In the genomic region with DNA sequence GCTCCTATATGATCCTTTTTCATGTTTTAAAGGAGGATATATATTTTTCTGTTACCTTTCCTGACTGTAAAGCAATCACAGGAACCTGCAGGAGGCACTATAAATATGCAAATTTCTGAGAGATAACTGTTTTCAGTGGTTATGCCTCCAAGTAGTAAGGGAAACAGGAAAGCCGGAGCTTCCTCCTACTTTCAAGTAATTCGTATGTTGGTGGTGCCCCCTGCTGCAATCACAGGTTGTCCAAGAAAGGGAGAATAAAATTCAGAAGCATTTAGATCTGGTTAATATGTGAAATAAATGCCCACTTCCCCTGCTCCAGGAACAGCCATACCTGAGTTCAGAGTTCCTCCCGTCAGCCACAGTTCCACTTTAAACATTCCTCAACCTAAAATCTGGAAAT, we compare ENCODE assay signal across 11 cellular contexts. TPM values are rescaled to one million over a fixed set of nuclear protein-coding genes. Genes with fewer than 3 reads are reported as not detected.
A peak's percentile ranks its signal among the peaks of the same experiment; 100 is the strongest.
DNase-seq lines count a peak whose midpoint lies in the region; ATAC-seq, FAIRE-seq and TF ChIP-seq lines count a peak whose summit lies in the region.
"Had no signal": no experiment of that assay in that cellular context is flagged by ENCODE, and none has a peak within 500 bp of the region (broad histone marks: within the 10 kb centered on the region; RNA-seq: fewer than 3 reads in every experiment).

No MANE protein-coding gene starts in this region.

- ATAC-seq in left lung: no peak

- no peak for FAIRE-seq in RCC 7860 (lab: Jason Lieb, UNC)

- no peaks in the 10 kb centered on the region for H3K4me1 ChIP-seq in adrenal gland (replicated peaks in 1 of 2)
- peaks cover 0 to 5% of the 10 kb centered on the region in 2 donors for H3K4me1 ChIP-seq in left lung

- no peaks in the 10 kb centered on the region for H3K36me3 Mint-ChIP-seq in osteocyte (ENCODE audit: unreplicated experiment)
- H3K36me3 Mint-ChIP-seq: activated naive CD8-positive, alpha-beta T cell treated with anti-CD3 and anti-CD28 coated beads, Interleukin-2, amount 10 ng/mL, durations not matched to agents 7 days and 5 days; IgD-negative memory B cell had no signal

- H3K36me3 ChIP-seq in adrenal gland (replicated peaks in 1 of 2) (no peaks in the 10 kb centered on the region), left lung (no peaks in the 10 kb centered on the region)

- peaks cover 40% of the 10 kb centered on the region for H3K27me3 ChIP-seq in adrenal gland
- peaks cover 51 to 76% of the 10 kb centered on the region in 2 donors for H3K27me3 ChIP-seq in left lung

- no peak for TF ChIP-seq POLR2A in adrenal gland (IDR thresholded peaks at IDR 0.05)

- H3K27ac Mint-ChIP-seq in osteocyte (ENCODE audit: unreplicated experiment): no peak overlapping the region
- H3K27ac Mint-ChIP-seq: activated naive CD8-positive, alpha-beta T cell treated with anti-CD3 and anti-CD28 coated beads, Interleukin-2, amount 10 ng/mL, durations not matched to agents 7 days and 5 days; IgD-negative memory B cell had no signal

- TF ChIP-seq CTCF in LNCaP clone FGC (IDR thresholded peaks at IDR 0.05; ENCODE audit: control insufficient read depth, extremely low read depth, insufficient read depth) (peak; percentile 36; the same call in 1 of the 2 replicates), adrenal gland (IDR thresholded peaks at IDR 0.05) (peak in 5 of 6 experiments; percentile 21 to 35 (median 28)), osteocyte (IDR thresholded peaks at IDR 0.05) (peak; percentile 53), left lung (IDR thresholded peaks at IDR 0.05) (no peak)

- H3K4me3 ChIP-seq in LNCaP clone FGC (ENCODE audit: low read depth, low read length) (no peak overlapping the region), adrenal gland (no peak overlapping the region), left lung (no peak overlapping the region)

- WGBS in adrenal gland, 4 donors: 12 to 24% (median 18%) methylated on average over 3 of the region's 3 CpGs

- H3K4me1 Mint-ChIP-seq in osteocyte (ENCODE audit: unreplicated experiment): no peaks in the 10 kb centered on the region

- peak; percentile 31 for DNase-seq in NCI-H82 (lab: John Stamatoyannopoulos, UW)
- DNase-seq in NCI-H82 treated with DMSO at 0.1 percent for 48 hours (lab: John Stamatoyannopoulos, UW; ENCODE audit: unreplicated experiment): no peak
- DNase-seq in LNCaP clone FGC (ENCODE audit: low read depth): no peak
- peak in 5 of 7 donors; percentile 22 to 58 (median 34) for DNase-seq in adrenal gland
- DNase-seq in osteocyte (ENCODE audit: extremely low spot score, unreplicated experiment): no peak
- no peak for DNase-seq in GM19238 (ENCODE audit: insufficient read length, low spot score)
- no peak for DNase-seq in RCC 7860 (ENCODE audit: low spot score)
- DNase-seq in left lung: no peak
- DNase-seq: activated naive CD8-positive, alpha-beta T cell treated with anti-CD3 and anti-CD28 coated beads, Interleukin-2, amount 10 ng/mL, durations not matched to agents 7 days and 5 days; midbrain had no signal

- peaks cover 65% of the 10 kb centered on the region for H3K27me3 Mint-ChIP-seq in osteocyte (ENCODE audit: unreplicated experiment)
- H3K27me3 Mint-ChIP-seq: IgD-negative memory B cell had no signal

- H3K9me3 ChIP-seq in adrenal gland (replicated peaks in 1 of 3) (no peaks in the 10 kb centered on the region), left lung (no peaks in the 10 kb centered on the region)

- no peaks in the 10 kb centered on the region for H3K9me3 Mint-ChIP-seq in osteocyte (ENCODE audit: unreplicated experiment)
- H3K9me3 Mint-ChIP-seq: activated naive CD8-positive, alpha-beta T cell treated with anti-CD3 and anti-CD28 coated beads, Interleukin-2, amount 10 ng/mL, durations not matched to agents 7 days and 5 days; IgD-negative memory B cell had no signal

- no peak overlapping the region for H3K4me3 Mint-ChIP-seq in osteocyte (ENCODE audit: unreplicated experiment)
- H3K4me3 Mint-ChIP-seq: activated naive CD8-positive, alpha-beta T cell treated with anti-CD3 and anti-CD28 coated beads, Interleukin-2, amount 10 ng/mL, durations not matched to agents 7 days and 5 days had no signal

- intact Hi-C loops in adrenal gland (cut with DNase I) (no loop called here), left lung (cut with DNase I) (no loop called here)

- no peak overlapping the region for H3K27ac ChIP-seq in adrenal gland
- no peak overlapping the region for H3K27ac ChIP-seq in left lung

RNA-seq across cellular contexts. Expression of a gene that starts 12.0 kb away (rescaled TPM):
- total RNA-seq in adrenal gland (10 to 100 TPM in 1 of 8 donors, 1 to 10 TPM in 7; 2.9 to 16.7 (median 4.1) TPM), osteocyte (9.7 and 10.7 TPM in 2 replicates), left lung (1 to 10 TPM; 4.0 to 7.3 TPM)
- polyA plus RNA-seq in adrenal gland: 1 to 10 TPM; 3.9 to 7.6 (median 6.2) TPM

Comparison
In these comparisons a context has a peak if more than half of its experiments do, and no peak if none do; other contexts are left out.
1. DNase-seq: peak in NCI-H82 (single experiment) and adrenal gland (5 of 7); none in NCI-H82 treated with DMSO at 0.1 percent for 48 hours (single experiment), LNCaP clone FGC (single experiment), osteocyte (single experiment), GM19238 (single experiment), RCC 7860 (single experiment) and left lung (0 of 2).
2. CTCF ChIP-seq: peak in LNCaP clone FGC (single experiment), adrenal gland (5 of 6) and osteocyte (single experiment); none in left lung (0 of 2).